ENCODE assay signal across 1 cellular context in genomic region chr19:46323227-46323626, GRCh38. TPM values are rescaled to one million over a fixed set of nuclear protein-coding genes. Genes with fewer than 3 reads are reported as not detected.
"Had no signal": no experiment of that assay in that cellular context is flagged by ENCODE, and none has a peak within 500 bp of the region (broad histone marks: within the 10 kb centered on the region; RNA-seq: fewer than 3 reads in every experiment).

No MANE protein-coding gene starts in this region.

RNA-seq across cellular contexts. Expression of gene HIF3A, which starts 26.4 kb away (rescaled TPM):
- total RNA-seq: foreskin keratinocyte had no signal
